Comparison of ENCODE assay signal across 8 cellular contexts in the genomic region with DNA sequence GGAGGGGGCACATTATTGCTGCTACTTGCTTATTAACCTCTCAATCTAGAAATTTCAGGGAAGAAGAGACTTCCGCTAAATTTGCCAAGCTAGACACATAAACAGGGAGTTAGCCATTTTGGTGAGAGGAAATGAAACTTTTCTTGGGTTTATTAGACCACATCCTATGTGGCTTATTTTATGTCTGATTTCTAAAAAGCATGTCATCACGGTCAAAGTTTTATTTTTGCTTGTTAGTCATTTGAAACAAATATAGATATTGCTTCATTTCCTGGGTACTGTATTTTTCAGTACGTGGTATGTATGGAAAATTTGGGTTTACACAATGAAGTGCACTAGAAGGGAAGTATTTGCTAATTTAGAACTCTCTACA.
DNase-seq lines count a peak whose midpoint lies in the region; ATAC-seq lines count a peak whose summit lies in the region.

No MANE protein-coding gene starts in this region.

- ATAC-seq in GM18499 (IDR thresholded peaks at IDR 0.05; ENCODE audit: insufficient read depth, unreplicated experiment) = peak; percentile 92
- ATAC-seq in HG02981 (IDR thresholded peaks at IDR 0.05; ENCODE audit: unreplicated experiment) = peak; percentile 79

- DNase-seq in SKM-1 (lab: John Stamatoyannopoulos, UW; ENCODE audit: unreplicated experiment) = peak; percentile 35
- peak; percentile 47 to 68 for DNase-seq in lung microvascular endothelial cell (ENCODE audit: low read depth in 2 of 2)
- no peak for DNase-seq in inferior parietal cortex (ENCODE audit: extremely low spot score)
- DNase-seq in nucleus accumbens (lab: John Stamatoyannopoulos, UW) = no peak
- DNase-seq in NCI-H510A (lab: John Stamatoyannopoulos, UW) = no peak
- no peak for DNase-seq in HuH-7.5 (ENCODE audit: low spot score)

Comparison
In these comparisons a context has a peak if more than half of its experiments do, and no peak if none do; other contexts are left out.
1. DNase-seq: peak in SKM-1 (single experiment) and lung microvascular endothelial cell (2 of 2); none in inferior parietal cortex (single experiment), nucleus accumbens (0 of 56), NCI-H510A (single experiment) and HuH-7.5 (single experiment).